Comparison of ENCODE assay signal across 10 cellular contexts in the genomic region with DNA sequence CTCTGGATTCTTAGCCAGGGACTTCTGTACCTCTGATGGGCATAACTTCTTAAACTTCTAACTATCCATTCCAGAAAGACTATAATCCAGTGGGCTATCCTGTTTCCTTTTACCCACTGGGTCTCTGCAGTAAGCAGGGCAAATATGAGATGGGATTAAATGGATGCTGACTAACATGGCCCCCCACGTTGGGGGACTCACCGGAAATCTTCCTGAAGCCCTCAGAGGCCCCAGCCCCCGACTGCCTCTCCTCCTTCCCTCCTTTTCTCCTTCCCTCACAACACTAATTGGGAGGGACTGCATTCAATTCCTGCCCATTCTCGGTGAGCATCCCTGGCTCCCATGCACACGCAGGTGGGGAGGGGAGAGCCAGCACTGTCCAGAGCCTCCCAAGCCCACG.
DNase-seq lines count a peak whose midpoint lies in the region; ATAC-seq, FAIRE-seq and TF ChIP-seq lines count a peak whose summit lies in the region.
"Had no signal": no experiment of that assay in that cellular context is flagged by ENCODE, and none has a peak within 500 bp of the region (broad histone marks: within the 10 kb centered on the region; RNA-seq: fewer than 3 reads in every experiment).

No MANE protein-coding gene starts in this region.

- no peaks in the 10 kb centered on the region for H3K9me3 ChIP-seq in SJSA1 (replicated peaks)

- peak overlapping the region; percentile 97 for H3K27ac ChIP-seq in SJSA1
- peak overlapping the region; percentile 88 for H3K27ac ChIP-seq in cingulate gyrus (ENCODE audit: low read depth, low read length)
- H3K27ac ChIP-seq in substantia nigra (ENCODE audit: low read depth, low read length, poor library complexity, severe bottlenecking), result peak overlapping the region; percentile 85

- no peak overlapping the region for H3K4me3 ChIP-seq in SJSA1

- no peaks in the 10 kb centered on the region for H3K27me3 Mint-ChIP-seq in mesothelial cell of epicardium (ENCODE audit: low read depth)
- no peaks in the 10 kb centered on the region for H3K27me3 Mint-ChIP-seq in stimulated activated naive CD8-positive, alpha-beta T cell treated with anti-CD3 and anti-CD28 coated beads, Interleukin-15, amount 100 ng/mL, for 72 hours

- no peak for ATAC-seq in stimulated activated naive CD8-positive, alpha-beta T cell treated with anti-CD3 and anti-CD28 coated beads, Interleukin-15, amount 100 ng/mL, for 72 hours
- ATAC-seq: HCT116, Panc1 had no signal

- no peak for TF ChIP-seq POLR2A in GM12892 (IDR thresholded peaks at IDR 0.05; ENCODE audit: low read depth, low read length)

- DNase-seq in SJSA1 (ENCODE audit: low read depth in 1 of 2, low spot score in 2 of 2) (peak in 1 of 2 experiments; percentile 81), mesothelial cell of epicardium (ENCODE audit: low spot score in 2 of 2, unreplicated experiment in 2 of 2) (no peak), substantia nigra (lab: John Stamatoyannopoulos, UW) (no peak), A172 (ENCODE audit: low spot score) (no peak), GM12892 (ENCODE audit: insufficient read length) (no peak)
- DNase-seq in stimulated activated naive CD8-positive, alpha-beta T cell treated with anti-CD3 and anti-CD28 coated beads, Interleukin-15, amount 100 ng/mL, for 72 hours, result no peak
- DNase-seq: NCI-H2171 treated with DMSO at 0.1 percent for 48 hours had no signal

- no peaks in the 10 kb centered on the region for H3K27me3 ChIP-seq in SJSA1 (replicated peaks)

- H3K27ac Mint-ChIP-seq in mesothelial cell of epicardium, result peak overlapping the region; percentile 95
- H3K27ac Mint-ChIP-seq in stimulated activated naive CD8-positive, alpha-beta T cell treated with anti-CD3 and anti-CD28 coated beads, Interleukin-15, amount 100 ng/mL, for 72 hours, result peak overlapping the region in 1 of 2 donors; percentile 19

- no peaks in the 10 kb centered on the region for H3K9me3 Mint-ChIP-seq in mesothelial cell of epicardium
- no peaks in the 10 kb centered on the region for H3K9me3 Mint-ChIP-seq in stimulated activated naive CD8-positive, alpha-beta T cell treated with anti-CD3 and anti-CD28 coated beads, Interleukin-15, amount 100 ng/mL, for 72 hours

- peaks cover 79% of the 10 kb centered on the region for H3K4me1 ChIP-seq in SJSA1 (replicated peaks)

- no peaks in the 10 kb centered on the region for H3K36me3 Mint-ChIP-seq in mesothelial cell of epicardium

- TF ChIP-seq CTCF in mesothelial cell of epicardium (IDR thresholded peaks at IDR 0.05; ENCODE audit: unreplicated experiment), result no peak

- H3K36me3 ChIP-seq in SJSA1, result peaks cover 21% of the 10 kb centered on the region

- no peak overlapping the region for H3K4me3 Mint-ChIP-seq in mesothelial cell of epicardium
- H3K4me3 Mint-ChIP-seq in stimulated activated naive CD8-positive, alpha-beta T cell treated with anti-CD3 and anti-CD28 coated beads, Interleukin-15, amount 100 ng/mL, for 72 hours, result no peak overlapping the region

- H3K4me1 Mint-ChIP-seq in mesothelial cell of epicardium, result peaks cover 72% of the 10 kb centered on the region
- peaks cover 66% of the 10 kb centered on the region for H3K4me1 Mint-ChIP-seq in stimulated activated naive CD8-positive, alpha-beta T cell treated with anti-CD3 and anti-CD28 coated beads, Interleukin-15, amount 100 ng/mL, for 72 hours

- no peak for FAIRE-seq in GM12892 (lab: Jason Lieb, UNC)
